Comparison of ENCODE assay signal across 9 cellular contexts in genomic region chr17:28948873-28949184, GRCh38. TPM values are rescaled to one million over a fixed set of nuclear protein-coding genes. Genes with fewer than 3 reads are reported as not detected.
A peak's percentile ranks its signal among the peaks of the same experiment; 100 is the strongest.
DNase-seq lines count a peak whose midpoint lies in the region; ATAC-seq and TF ChIP-seq lines count a peak whose summit lies in the region.
"Had no signal": no experiment of that assay in that cellular context is flagged by ENCODE, and none has a peak within 500 bp of the region (broad histone marks: within the 10 kb centered on the region; RNA-seq: fewer than 3 reads in every experiment).

No MANE protein-coding gene starts in this region.

- H3K9me3 Mint-ChIP-seq in activated B cell treated with CpG ODN at 0.5 μM for 24 hours: no peaks in the 10 kb centered on the region

- POLR2A ChIA-PET in activated B cell treated with CpG ODN at 0.5 μM for 24 hours (lab: Charles Lee): interaction anchor here (0.7 to 4.7 kb wide), 25 partner anchors 8 to 442 kb away, joined by 3 to 95 read pairs (median 8); partner anchors contain the start of genes BLTP2, FAM222B, FLOT2 and NEK8

- H3K4me3 ChIP-seq in HL-60 (replicated peaks; ENCODE audit: insufficient read depth, low read length) (peak overlapping the region; percentile 78), iPS DF 6.9 (ENCODE audit: low read length) (peak overlapping the region; percentile 81; the same call in 1 of the 2 replicates), smooth muscle cell (peak overlapping the region; percentile 90)

- H3K27ac ChIP-seq in HL-60 (replicated peaks) (peak overlapping the region; percentile 91), iPS DF 6.9 (ENCODE audit: low read length) (no peak overlapping the region), smooth muscle cell (ENCODE audit: low read depth) (peak overlapping the region; percentile 86)

- no peak for ATAC-seq in activated B cell treated with CpG ODN at 0.5 μM for 24 hours (ENCODE audit: low read depth)
- ATAC-seq in omental fat pad (ENCODE audit: low FRiP score): no peak
- no peak for ATAC-seq in HG03159 (IDR thresholded peaks at IDR 0.05; ENCODE audit: unreplicated experiment)

- H3F3A ChIP-seq in smooth muscle cell (ENCODE audit: low read depth): peaks cover 26% of the 10 kb centered on the region

- H3K9me3 ChIP-seq in iPS DF 6.9 (ENCODE audit: control insufficient read depth, insufficient read depth, low read length) (no peaks in the 10 kb centered on the region), smooth muscle cell (replicated peaks; ENCODE audit: low read depth) (no peaks in the 10 kb centered on the region)

- WGBS in iPS DF 6.9 (ENCODE audit: insufficient coverage, insufficient read length): no CpG with 5 or more reads among the region's 15 CpGs
- 2% methylated on average over 15 of the region's 15 CpGs for WGBS in smooth muscle cell (ENCODE audit: low lambda C conversion rate)

- peaks cover 53% of the 10 kb centered on the region for H4K20me1 ChIP-seq in smooth muscle cell (ENCODE audit: low read depth)

- intact Hi-C loops in activated B cell treated with CpG ODN at 0.5 μM for 24 hours (cut with micrococcal nuclease): loop anchor here (1.0 to 2.0 kb wide), 4 partner anchors 22 to 106 kb away; partner anchors contain the start of genes DHRS13, FAM222B and FLOT2

- CTCF ChIA-PET in activated B cell treated with CpG ODN at 0.5 μM for 24 hours (lab: Charles Lee): interaction anchor here (1.0 to 2.4 kb wide), 3 partner anchors 32 to 222 kb away, joined by 3 to 8 read pairs (median 5); no protein-coding TSS in a partner anchor

- H3K27me3 ChIP-seq in HL-60 (ENCODE audit: insufficient read depth, poor library complexity, severe bottlenecking) (no peaks in the 10 kb centered on the region), iPS DF 6.9 (ENCODE audit: control insufficient read depth, insufficient read depth, low read length) (no peaks in the 10 kb centered on the region), smooth muscle cell (ENCODE audit: low read depth) (no peaks in the 10 kb centered on the region)

- H3K4me1 Mint-ChIP-seq in activated B cell treated with CpG ODN at 0.5 μM for 24 hours: peaks cover 51% of the 10 kb centered on the region

- peaks cover 38% of the 10 kb centered on the region for H3K36me3 Mint-ChIP-seq in activated B cell treated with CpG ODN at 0.5 μM for 24 hours (ENCODE audit: low read depth)

- no peak for DNase-seq in HL-60 (ENCODE audit: low read depth in 1 of 2, low spot score in 1 of 2)
- DNase-seq in activated B cell treated with CpG ODN at 0.5 μM for 24 hours: no peak
- no peak for DNase-seq in iPS DF 6.9 (ENCODE audit: low read depth, low spot score)
- DNase-seq in smooth muscle cell (lab: John Stamatoyannopoulos, UW; ENCODE audit: unreplicated experiment): no peak
- DNase-seq in omental fat pad (ENCODE audit: low spot score): no peak
- no peak for DNase-seq in NCI-H526 (lab: John Stamatoyannopoulos, UW)
- DNase-seq in activated CD8-positive, alpha-beta memory T cell treated with anti-CD3 and anti-CD28 coated beads, Interleukin-2, amount 50 U/mL, for 4 hours: no peak

- TF ChIP-seq CTCF in HL-60 (IDR thresholded peaks at IDR 0.05; ENCODE audit: insufficient read depth, low read length) (no peak), activated B cell treated with CpG ODN at 0.5 μM for 24 hours (IDR thresholded peaks at IDR 0.05) (no peak), smooth muscle cell (IDR thresholded peaks at IDR 0.05; ENCODE audit: borderline replicate concordance, insufficient read depth, poor library complexity, severe bottlenecking) (no peak), omental fat pad (IDR thresholded peaks at IDR 0.05) (no peak)

- H3K4me1 ChIP-seq in iPS DF 6.9 (ENCODE audit: control insufficient read depth, insufficient read depth, low read length) (peaks cover 2% of the 10 kb centered on the region; the same call in 1 of the 2 replicates), smooth muscle cell (ENCODE audit: low read depth) (peaks cover 20% of the 10 kb centered on the region)

- H3K9ac ChIP-seq in smooth muscle cell (ENCODE audit: low read depth): peak overlapping the region; percentile 82

- H3K79me2 ChIP-seq in smooth muscle cell (ENCODE audit: low read depth): peaks cover 68% of the 10 kb centered on the region

- H2AFZ ChIP-seq in smooth muscle cell (ENCODE audit: low read depth): peak overlapping the region; percentile 83

- no peaks in the 10 kb centered on the region; the same call in 1 of the 2 replicates for H3K36me3 ChIP-seq in iPS DF 6.9 (ENCODE audit: control insufficient read depth, insufficient read depth, low read length)
- peaks cover under 1% of the 10 kb centered on the region for H3K36me3 ChIP-seq in smooth muscle cell (ENCODE audit: low read depth)

- peak overlapping the region; percentile 96 for H3K4me3 Mint-ChIP-seq in activated B cell treated with CpG ODN at 0.5 μM for 24 hours

- peak overlapping the region; percentile 98 for H3K4me2 ChIP-seq in smooth muscle cell

- no peaks in the 10 kb centered on the region for H3K27me3 Mint-ChIP-seq in activated B cell treated with CpG ODN at 0.5 μM for 24 hours

- H3K27ac Mint-ChIP-seq in activated B cell treated with CpG ODN at 0.5 μM for 24 hours: peak overlapping the region; percentile 93

RNA-seq across cellular contexts. Expression of gene PHF12, which starts 2.5 kb away (rescaled TPM):
- total RNA-seq in activated B cell treated with CpG ODN at 0.5 μM for 24 hours (89.2 and 96.5 TPM in 2 replicates), smooth muscle cell (17.8 and 18.9 TPM in 2 replicates), omental fat pad (10 to 100 TPM; 15.6 to 47.1 (median 27.6) TPM)
- 12.2 and 14.0 TPM in 2 replicates for polyA plus RNA-seq in smooth muscle cell

RNA-seq across cellular contexts. Expression of gene DHRS13, which starts 46.0 kb away (rescaled TPM):
- 32.0 and 39.6 TPM in 2 replicates for total RNA-seq in activated B cell treated with CpG ODN at 0.5 μM for 24 hours
- 6.0 and 8.2 TPM in 2 replicates for total RNA-seq in smooth muscle cell
- 10.1 and 10.5 TPM in 2 replicates for polyA plus RNA-seq in smooth muscle cell
- total RNA-seq in omental fat pad: 10 to 100 TPM in 1 of 4 donors, 1 to 10 TPM in 3; 5.0 to 11.3 (median 6.3) TPM

RNA-seq across cellular contexts. Expression of gene FLOT2, which starts 51.3 kb away (rescaled TPM):
- total RNA-seq in activated B cell treated with CpG ODN at 0.5 μM for 24 hours (303 and 321 TPM in 2 replicates), smooth muscle cell (18.1 and 20.1 TPM in 2 replicates), omental fat pad (10 to 100 TPM; 51.1 to 95.0 (median 68.3) TPM)
- polyA plus RNA-seq in smooth muscle cell: 40.1 and 58.3 TPM in 2 replicates

RNA-seq across cellular contexts. Expression of gene SEZ6, which starts 57.0 kb away (rescaled TPM):
- not detected in 2 replicates for total RNA-seq in activated B cell treated with CpG ODN at 0.5 μM for 24 hours
- not detected in 2 replicates for total RNA-seq in smooth muscle cell
- polyA plus RNA-seq in smooth muscle cell: 0.64 TPM in 1 of 2 replicates, not detected in the other
- not detected for total RNA-seq in omental fat pad
- total RNA-seq: T-helper 2 cell treated with Interferon-gamma antibody and Interleukin-4, amounts not matched to agents 100 ng/mL and 5 ng/mL, for 36 hours had no signal
